ENCODE assay signal across 1 cellular context in genomic region chr16:20411055-20411454, GRCh38.
TF ChIP-seq lines count a peak whose summit lies in the region.

No MANE protein-coding gene starts in this region.

TF ChIP-seq in HepG2, 621 proteins besides CTCF, POLR2A, EP300 and RAD21:
- TF ChIP-seq ZNF83 (CRISPR knock-in tag; IDR thresholded peaks at IDR 0.05; ENCODE audit: borderline replicate concordance), result no peak
- TF ChIP-seq ZSCAN29 (CRISPR knock-in tag; conservative IDR thresholded peaks at IDR 0.05), result no peak
- TF ChIP-seq PPARG (CRISPR knock-in tag; conservative IDR thresholded peaks at IDR 0.05), result 0 out of 2 replicates have a peak, but pooled peaks have one; percentile 44
- no peak for TF ChIP-seq NR2F6 (IDR thresholded peaks at IDR 0.05)
- 0 out of 2 replicates have a peak, but pooled peaks have one; percentile 18 for TF ChIP-seq NR2F6 (CRISPR knock-in tag; IDR thresholded peaks at IDR 0.05)
- no peak for TF ChIP-seq AFF4 (CRISPR knock-in tag; IDR thresholded peaks at IDR 0.05)
- peak; percentile 39; the same call in 1 of the 2 replicates for TF ChIP-seq RARA (CRISPR knock-in tag; IDR thresholded peaks at IDR 0.05)
- no peak for TF ChIP-seq CBFB (CRISPR knock-in tag; IDR thresholded peaks at IDR 0.05)
- peak; percentile 57; the same call in 1 of the 2 replicates for TF ChIP-seq FOXC1 (CRISPR knock-in tag; IDR thresholded peaks at IDR 0.05; ENCODE audit: borderline replicate concordance)
- peak; percentile 45 for TF ChIP-seq TEAD3 (CRISPR knock-in tag; optimal IDR thresholded peaks at IDR 0.05; ENCODE audit: borderline replicate concordance)
